In genomic region chr12:6167327-6168280, GRCh38 we compare ENCODE assay signal across 1 cellular context.
A peak's percentile ranks its signal among the peaks of the same experiment; 100 is the strongest.
TF ChIP-seq lines count a peak whose summit lies in the region.

No MANE protein-coding gene starts in this region.

TF ChIP-seq in K562, 482 proteins besides CTCF, POLR2A, EP300 and RAD21 (continued from another document and continues in another):
- no peak for TF ChIP-seq ATF1 (CRISPR knock-in tag; IDR thresholded peaks at IDR 0.05)
- TF ChIP-seq ATF1 (tag; IDR thresholded peaks at IDR 0.05), result peak; percentile 66
- no peak for TF ChIP-seq THRA (IDR thresholded peaks at IDR 0.05)
- no peak for TF ChIP-seq ZBTB17 (CRISPR knock-in tag; IDR thresholded peaks at IDR 0.05)
- TF ChIP-seq BDP1 (IDR thresholded peaks at IDR 0.05; ENCODE audit: insufficient read depth, insufficient read length), result no peak
- peak in 1 of 2 experiments; percentile 12; a peak in 1 of 4 replicates for TF ChIP-seq KDM1A (IDR thresholded peaks at IDR 0.05)
- TF ChIP-seq TOE1 (IDR thresholded peaks at IDR 0.05; ENCODE audit: borderline replicate concordance), result peak; percentile 88; the same call in 1 of the 2 replicates
- TF ChIP-seq TOE1 (CRISPR knock-in tag; IDR thresholded peaks at IDR 0.05; ENCODE audit: borderline replicate concordance, low read depth), result no peak
- no peak for TF ChIP-seq DDX20 (tag; IDR thresholded peaks at IDR 0.05; ENCODE audit: low read depth)
- TF ChIP-seq, protein P1, sequence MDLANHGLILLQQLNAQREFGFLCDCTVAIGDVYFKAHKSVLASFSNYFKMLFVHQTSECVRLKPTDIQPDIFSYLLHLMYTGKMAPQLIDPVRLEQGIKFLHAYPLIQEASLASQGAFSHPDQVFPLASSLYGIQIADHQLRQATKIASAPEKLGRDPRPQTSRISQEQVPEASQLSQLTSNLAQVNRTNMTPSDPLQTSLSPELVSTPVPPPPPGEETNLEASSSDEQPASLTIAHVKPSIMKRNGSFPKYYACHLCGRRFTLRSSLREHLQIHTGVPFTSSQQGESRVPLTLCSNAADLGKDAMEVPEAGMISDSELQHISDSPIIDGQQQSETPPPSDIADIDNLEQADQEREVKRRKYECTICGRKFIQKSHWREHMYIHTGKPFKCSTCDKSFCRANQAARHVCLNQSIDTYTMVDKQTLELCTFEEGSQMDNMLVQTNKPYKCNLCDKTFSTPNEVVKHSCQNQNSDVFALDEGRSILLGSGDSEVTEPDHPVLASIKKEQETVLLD (IDR thresholded peaks at IDR 0.05), result no peak; the same call in 1 of the 2 replicates
- no peak for TF ChIP-seq POLR2AphosphoS2 (IDR thresholded peaks at IDR 0.05; ENCODE audit: low read length)
- TF ChIP-seq, protein P2, sequence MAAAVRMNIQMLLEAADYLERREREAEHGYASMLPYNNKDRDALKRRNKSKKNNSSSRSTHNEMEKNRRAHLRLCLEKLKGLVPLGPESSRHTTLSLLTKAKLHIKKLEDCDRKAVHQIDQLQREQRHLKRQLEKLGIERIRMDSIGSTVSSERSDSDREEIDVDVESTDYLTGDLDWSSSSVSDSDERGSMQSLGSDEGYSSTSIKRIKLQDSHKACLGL (CRISPR knock-in tag; IDR thresholded peaks at IDR 0.05; ENCODE audit: borderline replicate concordance, poor library complexity, severe bottlenecking), result no peak
- TF ChIP-seq ZFP30 (CRISPR knock-in tag; IDR thresholded peaks at IDR 0.05; ENCODE audit: borderline replicate concordance), result no peak
- no peak for TF ChIP-seq DMBX1 (CRISPR knock-in tag; IDR thresholded peaks at IDR 0.05; ENCODE audit: borderline replicate concordance)
- no peak for TF ChIP-seq ZNF518B (CRISPR knock-in tag; IDR thresholded peaks at IDR 0.05)
- no peak for TF ChIP-seq NFIC (IDR thresholded peaks at IDR 0.05)
- TF ChIP-seq NR4A1 (CRISPR knock-in tag; IDR thresholded peaks at IDR 0.05), result no peak
- TF ChIP-seq NR4A1 (tag; IDR thresholded peaks at IDR 0.05), result peak; percentile 60; the same call in 1 of the 2 replicates
- peak; percentile 88 for TF ChIP-seq ZNF740 (CRISPR knock-in tag; IDR thresholded peaks at IDR 0.05)
- TF ChIP-seq ZNF740 (tag; IDR thresholded peaks at IDR 0.05), result peak in 1 of 2 experiments; percentile 55; a peak in 1 of 4 replicates
- no peak for TF ChIP-seq HSF4 (CRISPR knock-in tag; IDR thresholded peaks at IDR 0.05; ENCODE audit: borderline replicate concordance)
- TF ChIP-seq NBN (IDR thresholded peaks at IDR 0.05; ENCODE audit: low read depth), result no peak
- TF ChIP-seq ZNF124 (CRISPR knock-in tag; IDR thresholded peaks at IDR 0.05), result no peak
- no peak for TF ChIP-seq ZNF511 (CRISPR knock-in tag; IDR thresholded peaks at IDR 0.05)
- no peak for TF ChIP-seq RHOXF2B (CRISPR knock-in tag; conservative IDR thresholded peaks at IDR 0.05)
- TF ChIP-seq TCF7 (IDR thresholded peaks at IDR 0.05; ENCODE audit: borderline replicate concordance), result no peak
- no peak for TF ChIP-seq RBM39 (optimal IDR thresholded peaks at IDR 0.05; ENCODE audit: low read depth, low read length)
- TF ChIP-seq KHSRP (IDR thresholded peaks at IDR 0.05), result no peak
- TF ChIP-seq, protein P3, sequence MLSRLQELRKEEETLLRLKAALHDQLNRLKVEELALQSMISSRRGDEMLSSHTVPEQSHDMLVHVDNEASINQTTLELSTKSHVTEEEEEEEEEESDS (CRISPR knock-in tag; IDR thresholded peaks at IDR 0.05), result no peak
- TF ChIP-seq GTF2A2 (tag; IDR thresholded peaks at IDR 0.05), result no peak
- TF ChIP-seq ZNF274 (IDR thresholded peaks at IDR 0.05; ENCODE audit: borderline replicate concordance, low read depth, low read length), result no peak
- TF ChIP-seq HINFP (tag; conservative IDR thresholded peaks at IDR 0.05; ENCODE audit: low read depth), result no peak
- TF ChIP-seq ZFP91 (CRISPR knock-in tag; IDR thresholded peaks at IDR 0.05), result no peak
- no peak for TF ChIP-seq BCL6 (CRISPR knock-in tag; IDR thresholded peaks at IDR 0.05)
- no peak for TF ChIP-seq ARID2 (IDR thresholded peaks at IDR 0.05)
- TF ChIP-seq ZFP36 (IDR thresholded peaks at IDR 0.05; ENCODE audit: low read depth, low read length, partially characterized antibody), result no peak
- TF ChIP-seq, protein P4, sequence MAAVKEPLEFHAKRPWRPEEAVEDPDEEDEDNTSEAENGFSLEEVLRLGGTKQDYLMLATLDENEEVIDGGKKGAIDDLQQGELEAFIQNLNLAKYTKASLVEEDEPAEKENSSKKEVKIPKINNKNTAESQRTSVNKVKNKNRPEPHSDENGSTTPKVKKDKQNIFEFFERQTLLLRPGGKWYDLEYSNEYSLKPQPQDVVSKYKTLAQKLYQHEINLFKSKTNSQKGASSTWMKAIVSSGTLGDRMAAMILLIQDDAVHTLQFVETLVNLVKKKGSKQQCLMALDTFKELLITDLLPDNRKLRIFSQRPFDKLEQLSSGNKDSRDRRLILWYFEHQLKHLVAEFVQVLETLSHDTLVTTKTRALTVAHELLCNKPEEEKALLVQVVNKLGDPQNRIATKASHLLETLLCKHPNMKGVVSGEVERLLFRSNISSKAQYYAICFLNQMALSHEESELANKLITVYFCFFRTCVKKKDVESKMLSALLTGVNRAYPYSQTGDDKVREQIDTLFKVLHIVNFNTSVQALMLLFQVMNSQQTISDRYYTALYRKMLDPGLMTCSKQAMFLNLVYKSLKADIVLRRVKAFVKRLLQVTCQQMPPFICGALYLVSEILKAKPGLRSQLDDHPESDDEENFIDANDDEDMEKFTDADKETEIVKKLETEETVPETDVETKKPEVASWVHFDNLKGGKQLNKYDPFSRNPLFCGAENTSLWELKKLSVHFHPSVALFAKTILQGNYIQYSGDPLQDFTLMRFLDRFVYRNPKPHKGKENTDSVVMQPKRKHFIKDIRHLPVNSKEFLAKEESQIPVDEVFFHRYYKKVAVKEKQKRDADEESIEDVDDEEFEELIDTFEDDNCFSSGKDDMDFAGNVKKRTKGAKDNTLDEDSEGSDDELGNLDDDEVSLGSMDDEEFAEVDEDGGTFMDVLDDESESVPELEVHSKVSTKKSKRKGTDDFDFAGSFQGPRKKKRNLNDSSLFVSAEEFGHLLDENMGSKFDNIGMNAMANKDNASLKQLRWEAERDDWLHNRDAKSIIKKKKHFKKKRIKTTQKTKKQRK (IDR thresholded peaks at IDR 0.05; ENCODE audit: borderline replicate concordance, low read depth, low read length), result no peak
- TF ChIP-seq TAF15 (IDR thresholded peaks at IDR 0.05; ENCODE audit: low read depth, low read length), result no peak
- TF ChIP-seq ZNF24 (IDR thresholded peaks at IDR 0.05), result no peak
- no peak for TF ChIP-seq ELF4 (CRISPR knock-in tag; IDR thresholded peaks at IDR 0.05)
- TF ChIP-seq KLF6 (CRISPR knock-in tag; IDR thresholded peaks at IDR 0.05; ENCODE audit: borderline replicate concordance), result no peak
- TF ChIP-seq OTX1 (CRISPR knock-in tag; IDR thresholded peaks at IDR 0.05), result no peak
- no peak for TF ChIP-seq RAD51 (IDR thresholded peaks at IDR 0.05; ENCODE audit: borderline replicate concordance, low read depth)
- TF ChIP-seq ZNF444 (CRISPR knock-in tag; IDR thresholded peaks at IDR 0.05), result no peak
- no peak for TF ChIP-seq ZBTB1 (CRISPR knock-in tag; IDR thresholded peaks at IDR 0.05; ENCODE audit: borderline replicate concordance, low read depth)
- no peak for TF ChIP-seq CHD4 (IDR thresholded peaks at IDR 0.05; ENCODE audit: insufficient read depth, insufficient replicate concordance, low read depth, low read length, poor library complexity, severe bottlenecking)
- no peak for TF ChIP-seq KDM2B (CRISPR knock-in tag; IDR thresholded peaks at IDR 0.05)
- TF ChIP-seq PHB (CRISPR knock-in tag; IDR thresholded peaks at IDR 0.05), result no peak
- TF ChIP-seq ZNF764 (CRISPR knock-in tag; IDR thresholded peaks at IDR 0.05; ENCODE audit: low read depth), result no peak
- no peak for TF ChIP-seq ZEB2 (IDR thresholded peaks at IDR 0.05)
- TF ChIP-seq SRSF3 (IDR thresholded peaks at IDR 0.05; ENCODE audit: insufficient read depth, low read length), result no peak
- TF ChIP-seq ZNF224 (CRISPR knock-in tag; IDR thresholded peaks at IDR 0.05), result no peak
- TF ChIP-seq BHLHE40 (IDR thresholded peaks at IDR 0.05; ENCODE audit: low read length), result peak; percentile 89
- TF ChIP-seq MAZ (CRISPR knock-in tag; conservative IDR thresholded peaks at IDR 0.05 in 1 of 2, IDR thresholded peaks at IDR 0.05 in 1 of 2), result peak in 1 of 2 experiments; percentile 20; a peak in 1 of 4 replicates
- TF ChIP-seq TSC22D4 (tag; IDR thresholded peaks at IDR 0.05), result no peak
- no peak for TF ChIP-seq HNRNPUL1 (IDR thresholded peaks at IDR 0.05; ENCODE audit: low read length)
- TF ChIP-seq, protein P5, sequence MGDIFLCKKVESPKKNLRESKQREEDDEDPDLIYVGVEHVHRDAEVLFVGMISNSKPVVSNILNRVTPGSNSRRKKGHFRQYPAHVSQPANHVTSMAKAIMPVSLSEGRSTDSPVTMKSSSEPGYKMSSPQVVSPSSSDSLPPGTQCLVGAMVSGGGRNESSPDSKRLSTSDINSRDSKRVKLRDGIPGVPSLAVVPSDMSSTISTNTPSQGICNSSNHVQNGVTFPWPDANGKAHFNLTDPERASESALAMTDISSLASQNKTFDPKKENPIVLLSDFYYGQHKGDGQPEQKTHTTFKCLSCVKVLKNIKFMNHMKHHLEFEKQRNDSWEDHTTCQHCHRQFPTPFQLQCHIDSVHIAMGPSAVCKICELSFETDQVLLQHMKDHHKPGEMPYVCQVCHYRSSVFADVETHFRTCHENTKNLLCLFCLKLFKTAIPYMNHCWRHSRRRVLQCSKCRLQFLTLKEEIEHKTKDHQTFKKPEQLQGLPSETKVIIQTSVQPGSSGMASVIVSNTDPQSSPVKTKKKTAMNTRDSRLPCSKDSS (IDR thresholded peaks at IDR 0.05; ENCODE audit: low read depth, partially characterized antibody), result no peak
- TF ChIP-seq ZNF436 (CRISPR knock-in tag; IDR thresholded peaks at IDR 0.05), result no peak
